12 cellular contexts compared by ENCODE assay signal in the genomic region with DNA sequence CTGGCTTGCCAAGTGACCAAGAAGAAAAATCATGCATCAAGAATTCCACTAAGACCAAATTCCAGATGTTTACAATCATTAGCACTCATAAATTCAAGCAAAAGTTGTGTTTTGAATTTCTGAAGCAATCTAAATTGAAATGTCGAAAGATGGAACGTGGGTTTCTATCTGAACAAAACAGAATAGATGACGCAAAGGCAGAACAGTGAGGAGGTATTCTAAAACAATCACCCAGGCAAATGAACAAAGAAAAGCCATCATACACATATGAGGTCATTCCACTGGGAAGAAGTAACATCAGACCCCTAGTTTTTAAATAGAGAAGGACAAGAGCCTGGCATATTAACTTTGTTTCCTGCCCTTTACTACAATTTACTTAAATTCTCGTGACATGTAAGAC. TPM values are rescaled to one million over a fixed set of nuclear protein-coding genes. Genes with fewer than 3 reads are reported as not detected.
DNase-seq lines count a peak whose midpoint lies in the region; TF ChIP-seq lines count a peak whose summit lies in the region.
"Had no signal": no experiment of that assay in that cellular context is flagged by ENCODE, and none has a peak within 500 bp of the region (broad histone marks: within the 10 kb centered on the region; RNA-seq: fewer than 3 reads in every experiment).

No MANE protein-coding gene starts in this region.

- no peaks in the 10 kb centered on the region for H3K27me3 ChIP-seq in adipocyte (replicated peaks; ENCODE audit: control insufficient read depth, insufficient read depth, low read length)
- H3K27me3 ChIP-seq in smooth muscle cell (ENCODE audit: low read depth): no peaks in the 10 kb centered on the region

- no peaks in the 10 kb centered on the region for H3K9me3 ChIP-seq in adipocyte (ENCODE audit: control insufficient read depth, low read length)
- no peaks in the 10 kb centered on the region for H3K9me3 ChIP-seq in smooth muscle cell (replicated peaks; ENCODE audit: low read depth)
- H3K9me3 ChIP-seq: HAP-1 had no signal

- H2AFZ ChIP-seq in smooth muscle cell (ENCODE audit: low read depth): no peak overlapping the region

- DNase-seq in SIG-M5 treated with dmso at 0.1 percent for 504 hours (lab: John Stamatoyannopoulos, UW; ENCODE audit: unreplicated experiment) (peak; percentile 13), SIG-M5 (lab: John Stamatoyannopoulos, UW) (no peak), adipocyte (ENCODE audit: low read depth) (peak; percentile 17), fibroblast of the aortic adventitia (ENCODE audit: low read depth) (peak; percentile 48), smooth muscle cell (lab: John Stamatoyannopoulos, UW; ENCODE audit: unreplicated experiment) (no peak), HPDE6-E6E7 (ENCODE audit: extremely low spot score) (no peak), Ammon's horn (ENCODE audit: low spot score) (no peak), NCI-H1417 (lab: John Stamatoyannopoulos, UW) (no peak)
- DNase-seq: cerebellar nuclear complex; stimulated activated CD4-positive, alpha-beta T cell treated with anti-CD3 and anti-CD28 coated beads, Interleukin-12 subunit alpha, Interleukin-12 subunit beta, amount 100 ng/mL, for 4 hours had no signal

- peak overlapping the region; percentile 75 for H3K27ac ChIP-seq in smooth muscle cell (ENCODE audit: low read depth)

- H3K4me1 ChIP-seq in adipocyte (ENCODE audit: control insufficient read depth, insufficient read depth, low read length): peaks cover 22% of the 10 kb centered on the region
- H3K4me1 ChIP-seq in smooth muscle cell (ENCODE audit: low read depth): no peaks in the 10 kb centered on the region
- H3K4me1 ChIP-seq: HAP-1 had no signal

- H3F3A ChIP-seq in smooth muscle cell (ENCODE audit: low read depth): no peaks in the 10 kb centered on the region

- WGBS in smooth muscle cell (ENCODE audit: low lambda C conversion rate): 100% methylated on average over 4 of the region's 4 CpGs

- peak overlapping the region; percentile 12 for H3K4me3 ChIP-seq in adipocyte (ENCODE audit: low read length)
- H3K4me3 ChIP-seq in fibroblast of the aortic adventitia (ENCODE audit: low read depth, low read length): no peak overlapping the region
- no peak overlapping the region for H3K4me3 ChIP-seq in smooth muscle cell
- H3K4me3 ChIP-seq: HAP-1 had no signal

- H3K4me2 ChIP-seq in smooth muscle cell: no peak overlapping the region

- H4K20me1 ChIP-seq in smooth muscle cell (ENCODE audit: low read depth): no peaks in the 10 kb centered on the region

- TF ChIP-seq CTCF in fibroblast of the aortic adventitia (IDR thresholded peaks at IDR 0.05; ENCODE audit: insufficient read depth, low read length) (no peak), smooth muscle cell (IDR thresholded peaks at IDR 0.05; ENCODE audit: borderline replicate concordance, insufficient read depth, poor library complexity, severe bottlenecking) (no peak)

- H3K9ac ChIP-seq in adipocyte (ENCODE audit: low read length) (peak overlapping the region; percentile 47), smooth muscle cell (ENCODE audit: low read depth) (no peak overlapping the region)

- H3K36me3 ChIP-seq in adipocyte (ENCODE audit: control insufficient read depth, insufficient read depth, low read length, severe bottlenecking) (no peaks in the 10 kb centered on the region), smooth muscle cell (ENCODE audit: low read depth) (no peaks in the 10 kb centered on the region)
- H3K36me3 ChIP-seq: HAP-1 had no signal

- no peaks in the 10 kb centered on the region for H3K79me2 ChIP-seq in smooth muscle cell (ENCODE audit: low read depth)

RNA-seq across cellular contexts. Expression of a gene that starts 58.0 kb away (rescaled TPM):
- total RNA-seq in fibroblast of the aortic adventitia (ENCODE audit: low replicate concordance) (0.09 TPM in 1 of 2 replicates, not detected in the other), smooth muscle cell (0.09 and 0.22 TPM in 2 replicates)
- polyA plus RNA-seq in smooth muscle cell: 0.44 TPM in 1 of 2 replicates, not detected in the other
- total RNA-seq: HT-29 had no signal

Comparison
In these comparisons a context has a peak if more than half of its experiments do, and no peak if none do; other contexts are left out.
1. DNase-seq: peak in SIG-M5 treated with dmso at 0.1 percent for 504 hours (single experiment), adipocyte (single experiment) and fibroblast of the aortic adventitia (single experiment); none in SIG-M5 (single experiment), smooth muscle cell (single experiment), HPDE6-E6E7 (single experiment), Ammon's horn (single experiment) and NCI-H1417 (0 of 3).